ENCODE assay signal across 20 cellular contexts in the genomic region with DNA sequence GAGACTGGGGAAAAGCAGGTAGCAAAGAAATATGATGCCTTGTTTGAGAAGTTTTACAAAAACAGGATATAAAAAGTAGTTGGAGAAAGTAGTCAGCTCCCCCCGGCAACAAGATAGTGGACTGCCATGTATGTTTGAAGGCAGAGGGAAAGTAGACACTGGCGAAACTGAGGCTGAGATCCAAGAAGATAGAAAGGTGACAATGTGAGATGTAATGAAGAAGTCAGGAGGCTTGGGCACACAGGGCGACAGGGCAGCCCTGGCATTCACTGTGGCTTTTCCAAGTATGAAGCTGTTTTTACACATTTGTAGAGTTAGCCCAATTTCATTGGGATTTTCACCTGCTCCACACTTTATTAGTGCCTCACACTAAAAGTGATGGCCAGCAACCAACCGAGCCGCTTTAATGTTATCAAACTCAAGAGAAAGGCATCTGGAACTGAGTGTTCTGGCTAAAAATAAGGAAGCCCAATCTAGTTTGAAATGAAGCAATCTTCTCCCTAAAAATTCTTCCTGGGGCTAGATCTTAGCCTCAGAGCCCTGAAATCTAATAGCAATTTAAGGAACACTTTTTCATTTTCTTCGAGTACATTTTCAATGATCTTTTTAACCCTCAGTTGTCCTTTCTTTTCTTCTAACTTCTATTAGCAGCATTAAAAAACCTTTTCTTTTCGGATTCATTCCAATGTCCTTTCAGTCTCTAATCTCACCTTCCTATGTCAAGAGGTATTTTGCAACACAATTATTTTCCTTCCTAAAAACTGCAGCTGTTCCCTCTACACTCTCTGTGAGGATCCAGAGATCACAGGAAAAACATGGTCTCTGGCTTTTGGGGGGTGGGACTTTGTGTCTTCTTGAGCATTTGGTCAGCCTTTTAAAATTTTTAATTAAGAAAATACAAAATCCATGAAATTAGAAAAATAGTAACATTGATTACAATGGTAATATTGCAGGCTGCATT.
DNase-seq lines count a peak whose midpoint lies in the region; ATAC-seq and TF ChIP-seq lines count a peak whose summit lies in the region.
"Had no signal": no experiment of that assay in that cellular context is flagged by ENCODE, and none has a peak within 500 bp of the region (broad histone marks: within the 10 kb centered on the region; RNA-seq: fewer than 3 reads in every experiment).

No MANE protein-coding gene starts in this region.

- H3K36me3 ChIP-seq in adipocyte (ENCODE audit: control insufficient read depth, insufficient read depth, low read length, severe bottlenecking) (no peaks in the 10 kb centered on the region), heart right ventricle (no peaks in the 10 kb centered on the region), ovary (no peaks in the 10 kb centered on the region), uterus (no peaks in the 10 kb centered on the region)
- H3K36me3 ChIP-seq: adrenal gland, vagina had no signal

- no peak for TF ChIP-seq EP300 in ovary (IDR thresholded peaks at IDR 0.05)

- no peak for DNase-seq in adipocyte (ENCODE audit: low read depth)
- peak in 1 of 2 donors; percentile 5 for DNase-seq in heart right ventricle
- DNase-seq in ovary = peak in 3 of 5 donors; percentile 55 to 75 (median 69)
- peak; percentile 62 to 75 for DNase-seq in uterus
- DNase-seq in SKM-1 treated with dmso at 0.1 percent for 144 hours (lab: John Stamatoyannopoulos, UW; ENCODE audit: unreplicated experiment) = no peak
- DNase-seq in NOMO-1 treated with dmso at 0.1 percent for 144 hours (lab: John Stamatoyannopoulos, UW; ENCODE audit: unreplicated experiment) = no peak
- DNase-seq: activated T-cell treated with anti-CD3 and anti-CD28 coated beads, Interleukin-2, amount 50 U/mL, for 1 hour; CD4-positive, alpha-beta T cell; dermis blood vessel endothelial cell; DMS 273 treated with DMSO at 0.1 percent for 48 hours; immature natural killer cell; SIG-M5; stimulated activated CD4-positive, alpha-beta T cell treated with anti-CD3 and anti-CD28 coated beads, Interleukin-12 subunit alpha, Interleukin-12 subunit beta, amount 100 ng/mL, for 4 hours; stimulated activated CD4-positive, alpha-beta T cell treated with anti-CD3 and anti-CD28 coated beads, Interleukin-4, amount 100 ng/mL, for 4 hours; T-helper 1 cell had no signal

- H3K4me1 ChIP-seq in adipocyte (ENCODE audit: control insufficient read depth, insufficient read depth, low read length) (peaks cover 27% of the 10 kb centered on the region), heart right ventricle (peaks cover 0 to 23% (median 11%) of the 10 kb centered on the region in 9 donors), ovary (ENCODE audit: insufficient read depth) (peaks cover 7% of the 10 kb centered on the region), uterus (peaks cover 6 to 7% of the 10 kb centered on the region in 2 donors)

- TF ChIP-seq CTCF in heart right ventricle (IDR thresholded peaks at IDR 0.05) = no peak
- no peak for TF ChIP-seq CTCF in ovary (IDR thresholded peaks at IDR 0.05)
- no peak for TF ChIP-seq CTCF in uterus (IDR thresholded peaks at IDR 0.05)

- TF ChIP-seq POLR2A in ovary (IDR thresholded peaks at IDR 0.05) (no peak), uterus (IDR thresholded peaks at IDR 0.05) (no peak)

- peak in 5 of 8 donors; percentile 14 to 76 (median 56) for ATAC-seq in heart right ventricle
- ATAC-seq in activated T-helper 17 cell treated with anti-CD3 and anti-CD28 coated beads, Interleukin-2, amount 50 U/mL, for 72 hours (replicated peaks) = no peak

- 44 to 48% methylated on average over 7 of the region's 7 CpGs for WGBS in heart right ventricle, 2 donors
- 29 to 39% (median 38%) methylated on average over 7 of the region's 7 CpGs for WGBS in ovary, 3 donors

- no peaks in the 10 kb centered on the region for H3K36me3 Mint-ChIP-seq in activated T-helper 17 cell treated with anti-CD3 and anti-CD28 coated beads, Interleukin-2, amount 50 U/mL, for 72 hours (ENCODE audit: low read depth)
- H3K36me3 Mint-ChIP-seq: immature natural killer cell, memory B cell had no signal

- H3K4me3 ChIP-seq in adipocyte (ENCODE audit: low read length) = no peak overlapping the region
- no peak overlapping the region for H3K4me3 ChIP-seq in heart right ventricle
- no peak overlapping the region for H3K4me3 ChIP-seq in ovary
- no peak overlapping the region for H3K4me3 ChIP-seq in uterus
- H3K4me3 ChIP-seq: adrenal gland, hepatocyte, vagina had no signal

- H3K9me3 Mint-ChIP-seq in activated T-helper 17 cell treated with anti-CD3 and anti-CD28 coated beads, Interleukin-2, amount 50 U/mL, for 72 hours = no peaks in the 10 kb centered on the region
- H3K9me3 Mint-ChIP-seq: CD4-positive, alpha-beta T cell; immature natural killer cell; memory B cell had no signal

- H3K27ac Mint-ChIP-seq in activated T-helper 17 cell treated with anti-CD3 and anti-CD28 coated beads, Interleukin-2, amount 50 U/mL, for 72 hours = no peak overlapping the region
- H3K27ac Mint-ChIP-seq: CD4-positive, alpha-beta T cell; immature natural killer cell; memory B cell had no signal

- no peak overlapping the region for H3K4me3 Mint-ChIP-seq in activated T-helper 17 cell treated with anti-CD3 and anti-CD28 coated beads, Interleukin-2, amount 50 U/mL, for 72 hours
- H3K4me3 Mint-ChIP-seq: CD4-positive, alpha-beta T cell; immature natural killer cell; memory B cell had no signal

- no peaks in the 10 kb centered on the region for H3K9me3 ChIP-seq in adipocyte (ENCODE audit: control insufficient read depth, low read length)
- H3K9me3 ChIP-seq in heart right ventricle = no peaks in the 10 kb centered on the region
- H3K9me3 ChIP-seq in ovary = no peaks in the 10 kb centered on the region
- no peaks in the 10 kb centered on the region for H3K9me3 ChIP-seq in uterus
- H3K9me3 ChIP-seq: adrenal gland, vagina had no signal

- H3K27me3 ChIP-seq in adipocyte (replicated peaks; ENCODE audit: control insufficient read depth, insufficient read depth, low read length) = no peaks in the 10 kb centered on the region
- no peaks in the 10 kb centered on the region for H3K27me3 ChIP-seq in heart right ventricle
- H3K27me3 ChIP-seq in ovary = no peaks in the 10 kb centered on the region
- no peaks in the 10 kb centered on the region for H3K27me3 ChIP-seq in uterus
- H3K27me3 ChIP-seq: adrenal gland, hepatocyte, vagina had no signal

- H3K4me1 Mint-ChIP-seq in activated T-helper 17 cell treated with anti-CD3 and anti-CD28 coated beads, Interleukin-2, amount 50 U/mL, for 72 hours = no peaks in the 10 kb centered on the region
- H3K4me1 Mint-ChIP-seq: immature natural killer cell, memory B cell had no signal

- H3K27ac ChIP-seq in heart right ventricle (peak overlapping the region in 8 of 10 donors; percentile 1 to 64 (median 38)), ovary (peak overlapping the region; percentile 13 to 21), uterus (peak overlapping the region; percentile 71 to 72)
- H3K27ac ChIP-seq: adrenal gland, hepatocyte, vagina had no signal

- intact Hi-C loops in heart right ventricle (cut with DNase I) = no loop called here
- intact Hi-C loops in ovary (cut with DNase I) = loop anchor here in 1 of 4 donors (5.0 to 10.0 kb wide), 2 partner anchors 70 to 613 kb away; a partner anchor contains a TSS
- intact Hi-C loops in uterus (cut with DNase I; ENCODE audit: low total_unique reads) = no loop called here

- peak overlapping the region; percentile 30 for H3K9ac ChIP-seq in adipocyte (ENCODE audit: low read length)

- H3K27me3 Mint-ChIP-seq in activated T-helper 17 cell treated with anti-CD3 and anti-CD28 coated beads, Interleukin-2, amount 50 U/mL, for 72 hours = no peaks in the 10 kb centered on the region
- H3K27me3 Mint-ChIP-seq: CD4-positive, alpha-beta T cell; memory B cell had no signal

Comparison
In these comparisons a context has a peak if more than half of its experiments do, and no peak if none do; other contexts are left out.
1. DNase-seq: peak in ovary (3 of 5) and uterus (2 of 2); none in adipocyte (single experiment), SKM-1 treated with dmso at 0.1 percent for 144 hours (single experiment) and NOMO-1 treated with dmso at 0.1 percent for 144 hours (single experiment).
2. H3K27ac ChIP-seq: peak in every context shown above with its lines; median percentile 72 in uterus; 38 in heart right ventricle; 17 in ovary.